7 cellular contexts compared by ENCODE assay signal in the genomic region with DNA sequence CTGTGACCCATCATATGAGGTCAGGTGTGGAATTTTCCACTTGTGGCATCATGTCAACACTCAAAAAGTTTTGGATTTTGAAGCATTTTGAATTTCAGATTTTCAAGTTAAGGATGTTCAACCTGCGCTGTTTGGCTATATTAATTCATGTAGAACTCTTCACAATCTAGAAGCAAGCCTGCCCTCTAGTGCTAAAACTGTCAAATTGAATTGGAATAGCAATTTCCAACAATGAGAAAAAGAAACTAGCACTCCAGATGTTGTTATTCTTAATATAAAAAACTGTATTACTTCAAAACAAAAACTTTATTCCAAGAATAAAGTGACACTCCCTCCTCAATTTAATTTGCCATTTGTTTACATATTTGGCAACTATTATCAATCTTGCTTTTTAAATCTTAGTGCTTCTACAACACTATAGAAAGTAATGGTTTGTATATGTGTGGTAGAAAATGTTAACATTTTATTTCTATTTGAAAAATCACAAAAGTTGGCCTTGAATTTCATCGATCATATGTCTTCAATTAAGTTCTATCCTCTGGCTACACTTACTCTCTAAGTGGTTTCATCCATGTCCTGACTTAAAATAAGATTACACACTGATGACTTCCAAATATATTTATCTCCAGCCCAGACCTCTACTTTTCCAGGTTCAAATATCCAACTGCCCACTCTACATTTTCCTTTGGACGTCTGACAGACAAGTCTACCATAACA. TPM values are rescaled to one million over a fixed set of nuclear protein-coding genes. Genes with fewer than 3 reads are reported as not detected.
DNase-seq lines count a peak whose midpoint lies in the region; ATAC-seq and TF ChIP-seq lines count a peak whose summit lies in the region.

No MANE protein-coding gene starts in this region.

- H3K4me3 ChIP-seq in SK-N-MC (no peak overlapping the region), fibroblast of the aortic adventitia (ENCODE audit: low read depth, low read length) (no peak overlapping the region), retinal pigment epithelial cell (ENCODE audit: low read length) (no peak overlapping the region)

- H3K4me3 Mint-ChIP-seq in activated naive CD4-positive, alpha-beta T cell treated with anti-CD3 and anti-CD28 coated beads for 36 hours = no peak overlapping the region

- peak; percentile 60 for ATAC-seq in GM19023 (IDR thresholded peaks at IDR 0.05; ENCODE audit: unreplicated experiment)

- CTCF ChIA-PET in activated naive CD4-positive, alpha-beta T cell treated with anti-CD3 and anti-CD28 coated beads for 36 hours (lab: Charles Lee) = interaction anchor here (0.9 kb wide), 1 partner anchor 19 kb away, joined by 3 read pairs; no protein-coding TSS in a partner anchor

- intact Hi-C loops in activated naive CD4-positive, alpha-beta T cell treated with anti-CD3 and anti-CD28 coated beads for 36 hours (cut with micrococcal nuclease) = loop anchor here (1.0 to 5.0 kb wide), 7 partner anchors 19 to 322 kb away; no protein-coding TSS in a partner anchor

- H3K9me3 ChIP-seq in SK-N-MC (ENCODE audit: low read depth, low read length) = no peaks in the 10 kb centered on the region

- peak overlapping the region; percentile 32 for H3K9ac ChIP-seq in SK-N-MC (ENCODE audit: insufficient read length)

- H3K27ac ChIP-seq in SK-N-MC = peak overlapping the region; percentile 34; the same call in 1 of the 2 replicates

- peaks cover 17% of the 10 kb centered on the region for H3K4me1 Mint-ChIP-seq in activated naive CD4-positive, alpha-beta T cell treated with anti-CD3 and anti-CD28 coated beads for 36 hours (ENCODE audit: low read depth)

- peaks cover 6% of the 10 kb centered on the region for H3K36me3 ChIP-seq in SK-N-MC (ENCODE audit: insufficient read depth, low read length)

- H3K9me3 Mint-ChIP-seq in activated naive CD4-positive, alpha-beta T cell treated with anti-CD3 and anti-CD28 coated beads for 36 hours = no peaks in the 10 kb centered on the region

- H3K27me3 Mint-ChIP-seq in activated naive CD4-positive, alpha-beta T cell treated with anti-CD3 and anti-CD28 coated beads for 36 hours (ENCODE audit: low read depth) = no peaks in the 10 kb centered on the region

- DNase-seq in DMS79 (lab: John Stamatoyannopoulos, UW) (peak; percentile 2), HT-29 (ENCODE audit: low spot score) (peak; percentile 60), SK-N-MC (ENCODE audit: low read depth, low spot score) (peak; percentile 28), fibroblast of the aortic adventitia (ENCODE audit: low read depth) (peak; percentile 74), retinal pigment epithelial cell (ENCODE audit: low read depth) (no peak)
- DNase-seq in activated naive CD4-positive, alpha-beta T cell treated with anti-CD3 and anti-CD28 coated beads for 36 hours = no peak

- peak; percentile 62 for TF ChIP-seq CTCF in fibroblast of the aortic adventitia (IDR thresholded peaks at IDR 0.05; ENCODE audit: insufficient read depth, low read length)
- TF ChIP-seq CTCF in retinal pigment epithelial cell (conservative IDR thresholded peaks at IDR 0.05; ENCODE audit: low read depth, low read length) = peak; percentile 65

- no peak overlapping the region for H3K27ac Mint-ChIP-seq in activated naive CD4-positive, alpha-beta T cell treated with anti-CD3 and anti-CD28 coated beads for 36 hours

- H3K36me3 Mint-ChIP-seq in activated naive CD4-positive, alpha-beta T cell treated with anti-CD3 and anti-CD28 coated beads for 36 hours (ENCODE audit: low read depth) = peaks cover 3% of the 10 kb centered on the region

RNA-seq across cellular contexts. Expression of gene DCUN1D5, which starts 36.6 kb away (rescaled TPM):
- total RNA-seq in HT-29 (2014; rRNA removed; shearing (Covaris generic)) = 203 and 220 TPM in 2 replicates
- 55.9 and 136 TPM in 2 replicates for total RNA-seq in fibroblast of the aortic adventitia (ENCODE audit: low replicate concordance)
- 10 to 100 TPM; 52.6 to 58.4 TPM for total RNA-seq in activated naive CD4-positive, alpha-beta T cell treated with anti-CD3 and anti-CD28 coated beads for 36 hours

RNA-seq across cellular contexts. Expression of gene DYNC2H1, which starts 53.9 kb away (rescaled TPM):
- total RNA-seq in HT-29 (2014; rRNA removed; shearing (Covaris generic)) = 1.7 and 3.9 TPM in 2 replicates
- 74.0 and 99.0 TPM in 2 replicates for total RNA-seq in fibroblast of the aortic adventitia (ENCODE audit: low replicate concordance)
- 1 to 10 TPM; 1.9 to 2.8 TPM for total RNA-seq in activated naive CD4-positive, alpha-beta T cell treated with anti-CD3 and anti-CD28 coated beads for 36 hours

Comparison
In these comparisons a context has a peak if more than half of its experiments do, and no peak if none do; other contexts are left out.
1. DNase-seq: peak in DMS79 (single experiment), HT-29 (single experiment), SK-N-MC (single experiment) and fibroblast of the aortic adventitia (single experiment); none in retinal pigment epithelial cell (single experiment) and activated naive CD4-positive, alpha-beta T cell treated with anti-CD3 and anti-CD28 coated beads for 36 hours (single experiment).
2. RNA of gene DYNC2H1, which starts 53.9 kb away (total RNA-seq): 74.0 to 99.0 TPM in fibroblast of the aortic adventitia; 1.7 to 3.9 TPM in HT-29 and 1.9 to 2.8 TPM in activated naive CD4-positive, alpha-beta T cell treated with anti-CD3 and anti-CD28 coated beads for 36 hours; every median in the first group is over 10 times any median in the second.